Comparison of ENCODE assay signal across 9 cellular contexts in genomic region chr1:180156631-180157091, GRCh38. TPM values are rescaled to one million over a fixed set of nuclear protein-coding genes. Genes with fewer than 3 reads are reported as not detected.
DNase-seq lines count a peak whose midpoint lies in the region; ATAC-seq and TF ChIP-seq lines count a peak whose summit lies in the region.
"Had no signal": no experiment of that assay in that cellular context is flagged by ENCODE, and none has a peak within 500 bp of the region (broad histone marks: within the 10 kb centered on the region; RNA-seq: fewer than 3 reads in every experiment).

No MANE protein-coding gene starts in this region.

- TF ChIP-seq EP300 in neural cell (conservative IDR thresholded peaks at IDR 0.05; ENCODE audit: poor library complexity, severe bottlenecking) = no peak

- H3K27ac ChIP-seq in CD8-positive, alpha-beta memory T cell (ENCODE audit: low read depth, low read length) = no peak overlapping the region
- peak overlapping the region in 1 of 2 donors; percentile 93 for H3K27ac ChIP-seq in coronary artery
- no peak overlapping the region for H3K27ac ChIP-seq in neural cell (ENCODE audit: low read length)
- H3K27ac ChIP-seq in RWPE1 = no peak overlapping the region

- DNase-seq in CD8-positive, alpha-beta memory T cell = no peak
- DNase-seq in M059J (ENCODE audit: low read depth) = peak; percentile 76
- DNase-seq in coronary artery (ENCODE audit: low spot score) = no peak
- DNase-seq in RWPE1 (ENCODE audit: low spot score) = no peak
- no peak for DNase-seq in NCI-H345 treated with DMSO at 0.1 percent for 48 hours (lab: John Stamatoyannopoulos, UW; ENCODE audit: unreplicated experiment)
- no peak for DNase-seq in activated CD4-positive, alpha-beta T cell treated with anti-CD3 and anti-CD28 coated beads, Interleukin-2, amount 50 U/mL, for 1 hour
- DNase-seq: NCI-H524 had no signal

- peaks cover 34% of the 10 kb centered on the region for H3K79me2 ChIP-seq in neural cell (replicated peaks; ENCODE audit: insufficient read depth, low read length)

- no peak for TF ChIP-seq CTCF in coronary artery (IDR thresholded peaks at IDR 0.05)
- no peak for TF ChIP-seq CTCF in neural cell (IDR thresholded peaks at IDR 0.05; ENCODE audit: poor library complexity, severe bottlenecking)
- TF ChIP-seq CTCF in RWPE1 (conservative IDR thresholded peaks at IDR 0.05; ENCODE audit: low read depth) = no peak

- H3K27me3 Mint-ChIP-seq in CD8-positive, alpha-beta memory T cell = no peaks in the 10 kb centered on the region

- peak overlapping the region; percentile 83 for H3K4me2 ChIP-seq in neural cell (ENCODE audit: low read length)

- H3K4me3 ChIP-seq in CD8-positive, alpha-beta memory T cell (ENCODE audit: low read length) = no peak overlapping the region
- H3K4me3 ChIP-seq in coronary artery = peak overlapping the region; percentile 99
- H3K4me3 ChIP-seq in neural cell (ENCODE audit: low read length) = peak overlapping the region; percentile 77

- no peak overlapping the region for H2AFZ ChIP-seq in neural cell (ENCODE audit: low read depth, low read length)

- H3K27me3 ChIP-seq in CD8-positive, alpha-beta memory T cell (ENCODE audit: insufficient read depth, low read length, poor library complexity, severe bottlenecking) = no peaks in the 10 kb centered on the region
- H3K27me3 ChIP-seq in neural cell (ENCODE audit: insufficient read depth, low read depth, low read length) = no peaks in the 10 kb centered on the region

- peaks cover 28 to 42% (median 38%) of the 10 kb centered on the region in 3 donors for H3K4me1 Mint-ChIP-seq in CD8-positive, alpha-beta memory T cell

- H3K27ac Mint-ChIP-seq in CD8-positive, alpha-beta memory T cell = peak overlapping the region in 5 of 8 donors; percentile 9 to 93 (median 62)

- no peak overlapping the region for H3K9ac ChIP-seq in neural cell (ENCODE audit: low read length)

- H3K9me3 ChIP-seq in CD8-positive, alpha-beta memory T cell (ENCODE audit: low read length) = no peaks in the 10 kb centered on the region
- no peaks in the 10 kb centered on the region for H3K9me3 ChIP-seq in neural cell (ENCODE audit: low read length)

- H3K9me2 ChIP-seq in neural cell (ENCODE audit: insufficient read depth, low read length) = no peaks in the 10 kb centered on the region

- H3K4me3 Mint-ChIP-seq in CD8-positive, alpha-beta memory T cell = peak overlapping the region in 6 of 7 donors; percentile 1 to 83 (median 40)

- H3F3A ChIP-seq in neural cell (ENCODE audit: insufficient read depth, low read length, poor library complexity, severe bottlenecking) = no peaks in the 10 kb centered on the region

- TF ChIP-seq RAD21 in neural cell (conservative IDR thresholded peaks at IDR 0.05) = no peak

- H3K36me3 ChIP-seq in CD8-positive, alpha-beta memory T cell (ENCODE audit: insufficient read depth, low read length) = no peaks in the 10 kb centered on the region
- H3K36me3 ChIP-seq in neural cell (ENCODE audit: insufficient read depth, low read length) = no peaks in the 10 kb centered on the region

- POLR2A ChIA-PET in CD8-positive, alpha-beta memory T cell (lab: Charles Lee) = no interaction called here
- POLR2A ChIA-PET in RWPE1 (lab: Yijun Ruan, JAX; ENCODE audit: low non-redundant PET) = no interaction called here

- no peaks in the 10 kb centered on the region for H3K9me3 Mint-ChIP-seq in CD8-positive, alpha-beta memory T cell

- H3K4me1 ChIP-seq in CD8-positive, alpha-beta memory T cell (ENCODE audit: insufficient read depth, low read length) = peaks cover 18% of the 10 kb centered on the region

- ATAC-seq in GM18517 (IDR thresholded peaks at IDR 0.05; ENCODE audit: unreplicated experiment) = no peak

- peaks cover 3% of the 10 kb centered on the region for H4K20me1 ChIP-seq in neural cell (ENCODE audit: insufficient read depth)

- CTCF ChIA-PET in CD8-positive, alpha-beta memory T cell (lab: Charles Lee) = no interaction called here
- CTCF ChIA-PET in RWPE1 (lab: Yijun Ruan, JAX) = no interaction called here

- H3K36me3 Mint-ChIP-seq in CD8-positive, alpha-beta memory T cell = peaks cover 0 to 4% (median 3%) of the 10 kb centered on the region in 3 donors

TF ChIP-seq in neural cell, 6 proteins besides CTCF, POLR2A, EP300 and RAD21:
- TF ChIP-seq TAF1 (IDR thresholded peaks at IDR 0.05; ENCODE audit: low read depth) (no peak), SMC3 (conservative IDR thresholded peaks at IDR 0.05; ENCODE audit: poor library complexity) (no peak)

RNA-seq across cellular contexts. Expression of gene QSOX1, which starts 2.0 kb away (rescaled TPM):
- total RNA-seq in CD8-positive, alpha-beta memory T cell = 10 to 100 TPM; 32.9 to 33.3 TPM
- polyA plus RNA-seq in CD8-positive, alpha-beta memory T cell = 14.2 TPM
- 258 and 330 TPM in 2 replicates for total RNA-seq in M059J (2014; rRNA removed; shearing (Covaris generic))
- polyA plus RNA-seq in neural cell = 49.8 and 58.4 TPM in 2 replicates
- 73.5 and 74.0 TPM in 2 replicates for polyA minus RNA-seq in neural cell
